In the genomic region with DNA sequence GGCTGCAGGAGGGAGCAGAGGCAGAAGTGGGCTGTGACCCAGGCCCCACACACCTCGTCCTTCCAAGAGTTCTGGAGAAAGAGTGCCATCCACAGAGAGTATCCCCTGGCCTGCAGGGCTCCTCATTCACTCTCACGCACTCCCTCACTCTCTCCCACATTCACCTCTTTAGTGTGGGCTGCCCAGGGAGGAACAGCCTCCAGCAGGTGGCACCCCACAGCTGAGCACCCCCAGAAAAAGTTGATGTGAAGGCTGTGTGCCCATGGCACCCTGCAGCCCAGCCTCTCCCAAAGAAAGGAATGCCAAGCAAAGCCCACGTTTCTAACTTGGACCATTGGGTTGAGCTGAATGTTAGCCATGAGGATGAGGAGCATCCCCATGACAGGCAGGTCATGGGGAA, we compare ENCODE assay signal across 1 cellular context.
TF ChIP-seq lines count a peak whose summit lies in the region.

No MANE protein-coding gene starts in this region.

TF ChIP-seq in GM23338, 12 proteins besides CTCF, POLR2A, EP300 and RAD21 (continued from another document):
- TF ChIP-seq ETS1 (IDR thresholded peaks at IDR 0.05): no peak
- TF ChIP-seq STAT1 (IDR thresholded peaks at IDR 0.05; ENCODE audit: unreplicated experiment): no peak
